Comparison of ENCODE assay signal across 8 cellular contexts in genomic region chr2:72332720-72333119, GRCh38.
"Had no signal": no experiment of that assay in that cellular context is flagged by ENCODE, and none has a peak within 500 bp of the region (broad histone marks: within the 10 kb centered on the region; RNA-seq: fewer than 3 reads in every experiment).

No MANE protein-coding gene starts in this region.

- ATAC-seq: HCT116, K562 had no signal

- H3K9me3 Mint-ChIP-seq: HFFc6 had no signal

- H3K27ac Mint-ChIP-seq: HFFc6 had no signal

- H3K4me3 Mint-ChIP-seq: HFFc6 had no signal

- DNase-seq: GM23248, GOT3, H7, HFFc6, IMR-90, KG1 had no signal
